In the genomic region with DNA sequence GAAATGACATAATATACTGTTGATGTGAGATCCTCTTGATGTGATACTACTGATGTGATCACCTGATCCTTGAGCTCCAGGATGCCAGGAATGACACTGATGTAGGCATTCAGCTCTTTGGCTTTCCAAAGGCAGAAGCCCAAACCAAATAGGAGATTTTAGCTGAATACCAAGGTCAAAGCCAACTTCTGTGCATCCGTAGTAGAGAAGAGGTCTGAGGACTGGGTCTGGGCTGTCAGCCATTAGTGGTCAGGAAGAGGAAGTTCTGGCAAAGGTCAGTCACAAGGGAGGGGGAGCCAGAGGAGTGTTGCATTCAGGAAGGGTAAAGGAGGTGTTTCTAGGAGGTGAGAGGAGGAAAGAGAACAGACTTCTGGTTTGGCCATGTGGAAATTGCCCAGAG, we compare ENCODE assay signal across 15 cellular contexts. TPM values are rescaled to one million over a fixed set of nuclear protein-coding genes. Genes with fewer than 3 reads are reported as not detected.
DNase-seq lines count a peak whose midpoint lies in the region; ATAC-seq, FAIRE-seq and TF ChIP-seq lines count a peak whose summit lies in the region.
"Had no signal": no experiment of that assay in that cellular context is flagged by ENCODE, and none has a peak within 500 bp of the region (broad histone marks: within the 10 kb centered on the region; RNA-seq: fewer than 3 reads in every experiment).

No MANE protein-coding gene starts in this region.

- no peaks in the 10 kb centered on the region for H3K9me3 ChIP-seq in endothelial cell of umbilical vein (replicated peaks; ENCODE audit: control insufficient read depth, insufficient read depth, low read length)
- H3K9me3 ChIP-seq: SJCRH30, uterus had no signal

- peaks cover 3% of the 10 kb centered on the region for H4K20me1 ChIP-seq in endothelial cell of umbilical vein (replicated peaks; ENCODE audit: control insufficient read depth, extremely low read depth, insufficient read depth, low read length)

- peaks cover 24% of the 10 kb centered on the region for H3K4me1 ChIP-seq in endothelial cell of umbilical vein (ENCODE audit: control insufficient read depth, extremely low read depth, insufficient read depth, low read length)
- H3K4me1 ChIP-seq: SJCRH30, uterus had no signal

- H3K9me1 ChIP-seq in endothelial cell of umbilical vein (replicated peaks; ENCODE audit: control insufficient read depth, extremely low read depth, insufficient read depth, low read length), result no peaks in the 10 kb centered on the region

- H3K9ac ChIP-seq in endothelial cell of umbilical vein (replicated peaks; ENCODE audit: extremely low read depth, insufficient read depth, low read length), result no peak overlapping the region

- dilution Hi-C loops in endothelial cell of umbilical vein (cut with MboI; ENCODE audit: extremely low pct_ligation_motif_present, low sequenced_read_pairs), result no loop called here

- DNase-seq in CMK (ENCODE audit: low read depth) (peak; percentile 47), OCI-M1 (lab: John Stamatoyannopoulos, UW) (peak; percentile 71), endothelial cell of umbilical vein (ENCODE audit: low read depth, low spot score) (peak; percentile 48), mucosa of gallbladder (ENCODE audit: low spot score) (peak; percentile 21), activated gamma-delta T cell (lab: John Stamatoyannopoulos, UW) (no peak), cerebellum (ENCODE audit: low spot score) (no peak), AG08396 (ENCODE audit: low spot score) (no peak)
- DNase-seq: activated CD4-positive, alpha-beta T cell treated with anti-CD3 and anti-CD28 coated beads, Interleukin-2, amount 50 U/mL, for 4 hours; activated T-cell treated with anti-CD3 and anti-CD28 coated beads, Interleukin-2, amount 50 U/mL, for 24 hours; GDM1; KG1; NCI-H1436; SJCRH30; uterus had no signal

- peaks cover 4 to 10% of the 10 kb centered on the region in 2 experiments for H3K36me3 ChIP-seq in endothelial cell of umbilical vein (ENCODE audit: control insufficient read depth in 2 of 2, extremely low read depth in 1 of 2, insufficient read depth in 2 of 2, low read length in 2 of 2)
- H3K36me3 ChIP-seq: SJCRH30, uterus had no signal

- H3K27ac ChIP-seq in endothelial cell of umbilical vein (ENCODE audit: insufficient read depth, low read depth, low read length), result no peak overlapping the region
- H3K27ac ChIP-seq: SJCRH30, uterus had no signal

- no peak for ATAC-seq in HG02678 (IDR thresholded peaks at IDR 0.05; ENCODE audit: unreplicated experiment)

- POLR2A ChIA-PET in endothelial cell of umbilical vein (lab: Charles Lee), result no interaction called here

- H3K4me3 ChIP-seq in endothelial cell of umbilical vein (replicated peaks in 1 of 3; ENCODE audit: insufficient read depth in 1 of 3, low read depth in 1 of 3, low read length in 3 of 3), result no peak overlapping the region
- H3K4me3 ChIP-seq: SJCRH30, uterus had no signal

- H3K27me3 ChIP-seq in endothelial cell of umbilical vein (ENCODE audit: control insufficient read depth in 2 of 2, insufficient read depth in 2 of 2, low read length in 2 of 2), result no peaks in the 10 kb centered on the region
- H3K27me3 ChIP-seq: SJCRH30, uterus had no signal

- no peak for TF ChIP-seq CTCF in endothelial cell of umbilical vein (IDR thresholded peaks at IDR 0.05; ENCODE audit: extremely low read depth in 1 of 2, insufficient read depth in 1 of 2, low read depth in 1 of 2, low read length in 2 of 2)

- no TSS peak for BruUV-seq in endothelial cell of umbilical vein (replicated peaks; lab: Mats Ljungman, UMichigan)

- H3K4me2 ChIP-seq in endothelial cell of umbilical vein (ENCODE audit: insufficient read depth, low read length), result peak overlapping the region; percentile 12

- intact Hi-C loops in endothelial cell of umbilical vein (cut with micrococcal nuclease), result no loop called here

- FAIRE-seq in endothelial cell of umbilical vein (lab: Jason Lieb, UNC), result peak; percentile 82

- TF ChIP-seq POLR2A in endothelial cell of umbilical vein (IDR thresholded peaks at IDR 0.05; ENCODE audit: low read depth, low read length), result no peak

- CTCF ChIA-PET in endothelial cell of umbilical vein (lab: Charles Lee), result interaction anchor here (1.5 to 1.6 kb wide), 3 partner anchors 10 to 134 kb away, joined by 4 to 10 read pairs (median 6); no protein-coding TSS in a partner anchor

- no peak overlapping the region for H2AFZ ChIP-seq in endothelial cell of umbilical vein (ENCODE audit: low read depth, low read length)

- H3K79me2 ChIP-seq in endothelial cell of umbilical vein (ENCODE audit: control insufficient read depth, insufficient read depth, low read length), result peaks cover 24% of the 10 kb centered on the region

TF ChIP-seq in endothelial cell of umbilical vein, 7 proteins besides CTCF, POLR2A, EP300 and RAD21:
- TF ChIP-seq, protein P1, sequence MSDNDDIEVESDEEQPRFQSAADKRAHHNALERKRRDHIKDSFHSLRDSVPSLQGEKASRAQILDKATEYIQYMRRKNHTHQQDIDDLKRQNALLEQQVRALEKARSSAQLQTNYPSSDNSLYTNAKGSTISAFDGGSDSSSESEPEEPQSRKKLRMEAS (IDR thresholded peaks at IDR 0.05; ENCODE audit: insufficient read depth, insufficient read length), result no peak
- TF ChIP-seq GATA2 (IDR thresholded peaks at IDR 0.05; ENCODE audit: insufficient read depth, insufficient read length, low read depth, low read length), result no peak
- peak; percentile 37 for TF ChIP-seq POLR2AphosphoS5 (IDR thresholded peaks at IDR 0.05; ENCODE audit: insufficient read depth, low read depth, low read length)

RNA-seq across cellular contexts. Expression of gene PARVG, which starts 53.4 kb away (rescaled TPM):
- total RNA-seq in endothelial cell of umbilical vein, result 0.82 TPM in 1 of 2 replicates, not detected in the other
- polyA plus RNA-seq in endothelial cell of umbilical vein, result 0.02 TPM in 1 of 2 replicates, not detected in the other
- polyA plus RNA-seq in endothelial cell of umbilical vein (2011; cell fraction: cytosol; rRNA removed), result not detected in 2 replicates
- 0.03 and 0.05 TPM in 2 replicates for polyA plus RNA-seq in endothelial cell of umbilical vein (2011; cell fraction: nucleus; rRNA removed)
- not detected in 2 replicates for polyA plus RNA-seq in endothelial cell of umbilical vein (2012)
- polyA minus RNA-seq in endothelial cell of umbilical vein, result 0.08 TPM in 1 of 2 replicates, not detected in the other
- not detected for polyA minus RNA-seq in endothelial cell of umbilical vein (2011; cell fraction: cytosol; rRNA and poly(A)+ RNA removed)
- polyA minus RNA-seq in endothelial cell of umbilical vein (2011; cell fraction: nucleus; rRNA and poly(A)+ RNA removed), result 0.87 and 1.0 TPM in 2 replicates
- total RNA-seq in mucosa of gallbladder, result 23.3 TPM
- 1.9 TPM for total RNA-seq in cerebellum
- total RNA-seq: SJCRH30 had no signal

Comparison
In these comparisons a context has a peak if more than half of its experiments do, and no peak if none do; other contexts are left out.
1. DNase-seq: peak in CMK (single experiment), OCI-M1 (single experiment), endothelial cell of umbilical vein (single experiment) and mucosa of gallbladder (single experiment); none in activated gamma-delta T cell (single experiment), cerebellum (single experiment) and AG08396 (single experiment).